Comparison of ENCODE assay signal across 8 cellular contexts in the genomic region with DNA sequence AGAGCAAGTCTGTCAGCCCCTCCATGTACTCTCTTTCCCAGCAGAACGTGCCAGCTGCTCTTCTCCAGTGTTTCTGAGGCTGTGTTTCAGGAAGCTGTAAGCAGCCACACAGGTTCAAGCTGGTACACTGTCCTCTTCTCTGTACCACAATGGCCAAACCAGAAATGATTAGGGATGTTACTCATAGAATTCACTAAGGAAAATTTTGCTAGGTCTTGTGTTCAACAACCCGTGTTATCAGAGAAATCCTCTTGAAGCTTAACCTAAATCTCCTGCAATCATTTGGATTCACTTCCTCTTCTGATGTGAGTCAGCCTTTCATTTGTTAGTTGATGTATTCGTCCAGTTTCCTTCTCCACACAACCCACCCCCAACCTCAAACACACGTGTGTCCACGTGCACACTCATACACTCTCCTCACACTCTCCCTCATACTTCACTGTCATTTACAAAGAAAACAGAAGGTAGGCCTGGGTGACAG.
DNase-seq lines count a peak whose midpoint lies in the region; ATAC-seq and TF ChIP-seq lines count a peak whose summit lies in the region.

No MANE protein-coding gene starts in this region.

- H3K27me3 Mint-ChIP-seq in WTC11 (ENCODE audit: low read depth), result no peaks in the 10 kb centered on the region

- no peaks in the 10 kb centered on the region for H3K9me3 Mint-ChIP-seq in WTC11

- TF ChIP-seq CTCF in GM12865 (IDR thresholded peaks at IDR 0.05; ENCODE audit: insufficient read depth, low read depth, low read length, missing control alignments) (no peak), WTC11 (IDR thresholded peaks at IDR 0.05) (no peak)

- intact Hi-C loops in Right ventricle myocardium inferior (cut with DNase I), result loop anchor here (5.0 kb wide), 1 partner anchor 64 kb away; the partner anchor contains the start of gene DCUN1D4

- DNase-seq in GM12865 (ENCODE audit: low read depth), result peak; percentile 75
- peak; percentile 8 for DNase-seq in germinal center (ENCODE audit: low spot score)
- no peak for DNase-seq in DMS 273 treated with DMSO at 0.1 percent for 48 hours (lab: John Stamatoyannopoulos, UW)
- DNase-seq in stimulated activated CD4-positive, alpha-beta T cell treated with anti-CD3 and anti-CD28 coated beads, Interleukin-4, amount 100 ng/mL, for 24 hours, result no peak
- DNase-seq in WTC11 (ENCODE audit: low spot score), result no peak
- no peak for DNase-seq in Right ventricle myocardium inferior (ENCODE audit: missing footprints)

- H3K27ac Mint-ChIP-seq in WTC11, result no peak overlapping the region

- H3K4me3 Mint-ChIP-seq in WTC11, result no peak overlapping the region

- ATAC-seq in GM21390 (IDR thresholded peaks at IDR 0.05; ENCODE audit: unreplicated experiment), result peak; percentile 96
- ATAC-seq in HG03565 (IDR thresholded peaks at IDR 0.05; ENCODE audit: unreplicated experiment), result peak; percentile 99
- no peak for ATAC-seq in WTC11
- no peak for ATAC-seq in Right ventricle myocardium inferior

- CTCF ChIA-PET in WTC11 (lab: Charles Lee), result no interaction called here

- peaks cover 30% of the 10 kb centered on the region for H3K36me3 Mint-ChIP-seq in WTC11

- H3K4me3 ChIP-seq in GM12865 (ENCODE audit: low read depth, low read length), result no peak overlapping the region

- H3K4me1 Mint-ChIP-seq in WTC11, result no peaks in the 10 kb centered on the region

- POLR2A ChIA-PET in WTC11 (lab: Charles Lee), result no interaction called here

TF ChIP-seq in WTC11, 78 proteins besides CTCF, POLR2A, EP300 and RAD21:
- no peak for TF ChIP-seq CREB1 (CRISPR knock-in tag; IDR thresholded peaks at IDR 0.05)

Comparison
In these comparisons a context has a peak if more than half of its experiments do, and no peak if none do; other contexts are left out.
1. DNase-seq: peak in GM12865 (single experiment) and germinal center (single experiment); none in DMS 273 treated with DMSO at 0.1 percent for 48 hours (single experiment), stimulated activated CD4-positive, alpha-beta T cell treated with anti-CD3 and anti-CD28 coated beads, Interleukin-4, amount 100 ng/mL, for 24 hours (single experiment), WTC11 (single experiment) and Right ventricle myocardium inferior (single experiment).
2. ATAC-seq: peak in GM21390 (single experiment) and HG03565 (single experiment); none in WTC11 (single experiment) and Right ventricle myocardium inferior (single experiment).